18 cellular contexts compared by ENCODE assay signal in the genomic region with DNA sequence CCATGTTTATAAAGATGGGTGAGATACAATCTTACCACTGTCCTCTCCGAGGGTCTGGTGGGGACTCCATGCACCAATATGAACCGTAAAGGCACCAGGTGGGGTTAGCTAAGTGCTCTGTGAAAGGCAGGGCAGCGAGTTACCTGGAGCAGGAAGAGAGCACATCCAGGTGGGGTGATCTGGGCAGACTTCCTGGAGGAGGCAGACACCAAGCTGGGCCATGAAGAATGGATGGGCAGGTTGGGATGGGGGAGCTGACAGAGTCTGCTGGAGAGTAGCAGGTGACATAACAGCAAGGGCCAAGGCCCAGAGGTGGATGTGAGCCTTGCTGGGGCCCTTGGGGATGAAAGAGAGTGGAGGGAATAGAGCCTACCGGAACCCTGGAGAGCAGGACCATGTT.
"Had no signal": no experiment of that assay in that cellular context is flagged by ENCODE, and none has a peak within 500 bp of the region (broad histone marks: within the 10 kb centered on the region; RNA-seq: fewer than 3 reads in every experiment).

No MANE protein-coding gene starts in this region.

- H3K9me3 ChIP-seq: esophagus muscularis mucosa, gastroesophageal sphincter, heart right ventricle, left ventricle myocardium inferior, psoas muscle, testis, upper lobe of left lung had no signal

- H3K4me3 ChIP-seq: esophagus muscularis mucosa, gastroesophageal sphincter, heart right ventricle, left ventricle myocardium inferior, neural progenitor cell, psoas muscle, SK-N-MC, skin epidermis, testis, upper lobe of left lung had no signal

- H3K27me3 ChIP-seq: esophagus muscularis mucosa, gastroesophageal sphincter, heart right ventricle, neural progenitor cell, testis, upper lobe of left lung had no signal

- H3K36me3 Mint-ChIP-seq: neural progenitor cell had no signal

- H3K4me2 ChIP-seq: neural progenitor cell had no signal

- H3K9ac ChIP-seq: neural progenitor cell had no signal

- H3K36me3 ChIP-seq: neural progenitor cell had no signal

- H3K27ac ChIP-seq: esophagus muscularis mucosa, gastroesophageal sphincter, heart right ventricle, left ventricle myocardium inferior, neural progenitor cell, psoas muscle, SK-N-MC, upper lobe of left lung had no signal

- FAIRE-seq: endothelial cell of umbilical vein had no signal

- DNase-seq: dermis blood vessel endothelial cell; effector memory CD4-positive, alpha-beta T cell; heart right ventricle; kidney glomerular epithelial cell; left ventricle myocardium inferior; mammary epithelial cell; midbrain; psoas muscle; right cardiac atrium; testis; upper lobe of left lung had no signal

- ATAC-seq: activated T-cell treated with anti-CD3 and anti-CD28 coated beads, Interleukin-2, amount 50 U/mL, for 4 hours; gastroesophageal sphincter; heart right ventricle; psoas muscle; right cardiac atrium had no signal

- H3K4me1 ChIP-seq: neural progenitor cell, psoas muscle had no signal

- H3K4me3 Mint-ChIP-seq: activated T-cell treated with anti-CD3 and anti-CD28 coated beads, Interleukin-2, amount 50 U/mL, for 4 hours; neural progenitor cell had no signal

- H2AFZ ChIP-seq: neural progenitor cell had no signal
